Comparison of ENCODE assay signal across 18 cellular contexts in the genomic region with DNA sequence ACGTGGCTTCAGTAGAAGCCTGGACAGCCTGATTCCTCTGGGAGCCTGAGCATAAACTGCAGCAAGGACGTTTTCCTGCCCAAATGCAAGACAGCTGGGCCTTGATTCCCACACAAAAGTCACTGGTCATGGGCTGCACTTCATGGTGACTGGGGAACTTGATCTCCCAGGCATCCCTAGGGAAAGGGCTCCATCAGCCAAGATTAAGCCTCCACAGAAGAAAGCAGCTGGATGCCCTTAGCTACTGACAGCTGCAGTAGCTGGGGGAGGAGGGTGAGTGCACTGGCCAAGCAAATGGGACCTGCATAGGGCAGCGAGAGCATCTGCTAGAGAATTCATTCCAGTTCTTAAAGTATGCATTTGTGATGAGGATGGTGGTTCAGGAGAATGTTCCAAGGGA.
DNase-seq lines count a peak whose midpoint lies in the region; ATAC-seq lines count a peak whose summit lies in the region.
"Had no signal": no experiment of that assay in that cellular context is flagged by ENCODE, and none has a peak within 500 bp of the region (broad histone marks: within the 10 kb centered on the region; RNA-seq: fewer than 3 reads in every experiment).

No MANE protein-coding gene starts in this region.

- DNase-seq in left cardiac atrium (no peak), cardiac septum (ENCODE audit: low spot score) (no peak), NCI-H82 treated with DMSO at 0.1 percent for 48 hours (lab: John Stamatoyannopoulos, UW; ENCODE audit: unreplicated experiment) (peak; percentile 39), myocyte (ENCODE audit: low read depth) (peak; percentile 2)
- no peak for DNase-seq in stimulated activated effector memory CD8-positive, alpha-beta T cell treated with anti-CD3 and anti-CD28 coated beads, Interleukin-12 subunit alpha, Interleukin-12 subunit beta, amount 100 ng/mL, for 72 hours (ENCODE audit: low spot score in 2 of 2)
- DNase-seq in activated T-cell treated with anti-CD3 and anti-CD28 coated beads, Interleukin-2, amount 50 U/mL, for 1 hour = no peak
- DNase-seq: C1 segment of cervical spinal cord; CD8-positive, alpha-beta memory T cell; DMS79; H7; HFFc6; KBM-7; NCI-H1105; NCI-H2081; NCI-H510A had no signal

- no peaks in the 10 kb centered on the region for H3K36me3 Mint-ChIP-seq in stimulated activated effector memory CD8-positive, alpha-beta T cell treated with anti-CD3 and anti-CD28 coated beads, Interleukin-12 subunit alpha, Interleukin-12 subunit beta, amount 100 ng/mL, for 72 hours
- H3K36me3 Mint-ChIP-seq: CD8-positive, alpha-beta memory T cell had no signal

- H3K4me1 Mint-ChIP-seq in stimulated activated effector memory CD8-positive, alpha-beta T cell treated with anti-CD3 and anti-CD28 coated beads, Interleukin-12 subunit alpha, Interleukin-12 subunit beta, amount 100 ng/mL, for 72 hours = no peaks in the 10 kb centered on the region
- H3K4me1 Mint-ChIP-seq: CD8-positive, alpha-beta memory T cell had no signal

- H3K9me3 Mint-ChIP-seq in stimulated activated effector memory CD8-positive, alpha-beta T cell treated with anti-CD3 and anti-CD28 coated beads, Interleukin-12 subunit alpha, Interleukin-12 subunit beta, amount 100 ng/mL, for 72 hours = peaks cover 3% of the 10 kb centered on the region

- ATAC-seq in left cardiac atrium = peak; percentile 38
- ATAC-seq in GM19455 (IDR thresholded peaks at IDR 0.05; ENCODE audit: unreplicated experiment) = no peak
- no peak for ATAC-seq in stimulated activated effector memory CD8-positive, alpha-beta T cell treated with anti-CD3 and anti-CD28 coated beads, Interleukin-12 subunit alpha, Interleukin-12 subunit beta, amount 100 ng/mL, for 72 hours
- ATAC-seq: HepG2, Panc1 had no signal

- H3K27ac Mint-ChIP-seq in stimulated activated effector memory CD8-positive, alpha-beta T cell treated with anti-CD3 and anti-CD28 coated beads, Interleukin-12 subunit alpha, Interleukin-12 subunit beta, amount 100 ng/mL, for 72 hours = no peak overlapping the region
- H3K27ac Mint-ChIP-seq: CD8-positive, alpha-beta memory T cell; HFFc6 had no signal

- intact Hi-C loops in left cardiac atrium (cut with DNase I) = no loop called here
- intact Hi-C loops in cardiac septum (cut with DNase I) = no loop called here

- H3K4me3 Mint-ChIP-seq in stimulated activated effector memory CD8-positive, alpha-beta T cell treated with anti-CD3 and anti-CD28 coated beads, Interleukin-12 subunit alpha, Interleukin-12 subunit beta, amount 100 ng/mL, for 72 hours = no peak overlapping the region
- H3K4me3 Mint-ChIP-seq: CD8-positive, alpha-beta memory T cell; HFFc6 had no signal

Comparison
In these comparisons a context has a peak if more than half of its experiments do, and no peak if none do; other contexts are left out.
1. ATAC-seq: peak in left cardiac atrium (2 of 2); none in GM19455 (single experiment) and stimulated activated effector memory CD8-positive, alpha-beta T cell treated with anti-CD3 and anti-CD28 coated beads, Interleukin-12 subunit alpha, Interleukin-12 subunit beta, amount 100 ng/mL, for 72 hours (single experiment).
2. DNase-seq: peak in NCI-H82 treated with DMSO at 0.1 percent for 48 hours (single experiment) and myocyte (single experiment); none in left cardiac atrium (single experiment), cardiac septum (single experiment), stimulated activated effector memory CD8-positive, alpha-beta T cell treated with anti-CD3 and anti-CD28 coated beads, Interleukin-12 subunit alpha, Interleukin-12 subunit beta, amount 100 ng/mL, for 72 hours (0 of 2) and activated T-cell treated with anti-CD3 and anti-CD28 coated beads, Interleukin-2, amount 50 U/mL, for 1 hour (single experiment).